Comparison of ENCODE assay signal across 8 cellular contexts in the genomic region with DNA sequence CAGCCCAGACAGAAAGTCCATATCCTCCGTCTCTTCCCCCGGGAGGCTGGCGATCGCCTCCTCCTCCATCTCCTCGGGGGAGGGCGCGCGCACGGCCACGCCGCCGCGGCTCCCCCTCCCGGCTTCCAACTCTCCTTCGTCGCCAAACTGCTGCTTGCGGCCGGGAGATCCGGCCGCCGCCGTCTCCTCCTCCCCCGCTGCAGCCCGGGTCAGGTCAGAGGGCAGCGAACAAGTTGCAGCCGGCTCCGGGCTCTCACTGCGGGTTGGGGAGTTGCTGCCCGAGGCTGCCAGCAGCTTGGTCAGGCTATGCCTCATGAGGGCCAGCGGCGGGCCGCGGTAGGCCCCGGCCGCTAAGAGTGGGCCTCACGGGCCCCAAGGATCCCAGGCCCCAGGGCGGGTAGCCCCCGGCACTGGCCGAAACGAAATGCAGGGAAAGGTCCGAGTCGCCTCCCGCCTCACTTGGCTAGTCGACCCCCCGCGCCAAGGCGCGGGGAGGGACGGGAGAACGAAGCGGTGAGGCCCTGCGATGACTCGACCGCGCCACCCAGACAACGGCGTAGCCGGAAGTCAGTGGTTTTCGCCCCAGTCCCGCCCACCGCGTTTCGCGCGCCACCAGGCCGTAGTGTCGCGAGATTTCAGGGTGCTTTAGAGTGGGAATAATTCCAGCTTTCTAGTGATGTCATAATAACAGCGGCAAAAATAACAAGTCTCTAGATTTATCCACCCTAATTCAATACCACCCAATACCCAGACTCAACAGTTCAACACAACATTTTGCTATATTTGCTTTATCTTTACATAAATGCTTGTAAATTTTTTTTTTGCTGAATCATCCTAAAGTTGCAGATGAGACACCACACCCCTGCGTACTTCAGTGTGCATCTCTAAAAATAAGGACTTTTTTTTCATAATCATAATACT. TPM values are rescaled to one million over a fixed set of nuclear protein-coding genes. Genes with fewer than 3 reads are reported as not detected.
DNase-seq lines count a peak whose midpoint lies in the region; ATAC-seq, FAIRE-seq and TF ChIP-seq lines count a peak whose summit lies in the region.

A gene with protein sequence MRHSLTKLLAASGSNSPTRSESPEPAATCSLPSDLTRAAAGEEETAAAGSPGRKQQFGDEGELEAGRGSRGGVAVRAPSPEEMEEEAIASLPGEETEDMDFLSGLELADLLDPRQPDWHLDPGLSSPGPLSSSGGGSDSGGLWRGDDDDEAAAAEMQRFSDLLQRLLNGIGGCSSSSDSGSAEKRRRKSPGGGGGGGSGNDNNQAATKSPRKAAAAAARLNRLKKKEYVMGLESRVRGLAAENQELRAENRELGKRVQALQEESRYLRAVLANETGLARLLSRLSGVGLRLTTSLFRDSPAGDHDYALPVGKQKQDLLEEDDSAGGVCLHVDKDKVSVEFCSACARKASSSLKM (minus strand): TSS at position 569 of the 921 bp plus-strand sequence. CDS start 254 bp downstream, at position 315.

- H3K9me3 ChIP-seq in WERI-Rb-1 (ENCODE audit: severe bottlenecking) = no peaks in the 10 kb centered on the region
- H3K9me3 ChIP-seq in mammary epithelial cell (replicated peaks; ENCODE audit: insufficient read depth, low read length) = no peaks in the 10 kb centered on the region
- no peaks in the 10 kb centered on the region for H3K9me3 ChIP-seq in small intestine (ENCODE audit: control insufficient read depth, low read depth)

- BruUV-seq in mammary epithelial cell (replicated peaks; lab: Mats Ljungman, UMichigan) = TSS peak; percentile 42

- ATAC-seq in GM18873 (IDR thresholded peaks at IDR 0.05; ENCODE audit: low FRiP score, unreplicated experiment) (peak; percentile 86), HG03139 (IDR thresholded peaks at IDR 0.05; ENCODE audit: unreplicated experiment) (peak; percentile 90)

- H2AFZ ChIP-seq in mammary epithelial cell (ENCODE audit: low read depth, low read length) = peak within 1 kb of the TSS; percentile 79

- in situ Hi-C loops in ACHN (cut with HindIII; ENCODE audit: low pct_ligation_motif_present, low pct_unique_long_range_greater_than_20kb, low sequenced_read_pairs) (no loop called here), mammary epithelial cell (cut with MboI; ENCODE audit: low sequenced_read_pairs in 2 of 2) (loop anchor here in 1 of 2 donors (10.0 kb wide), 1 partner anchor 160 kb away; no protein-coding TSS in a partner anchor)

- TF ChIP-seq CTCF in WERI-Rb-1 (IDR thresholded peaks at IDR 0.05; ENCODE audit: low read depth, low read length) (no peak), mammary epithelial cell (conservative IDR thresholded peaks at IDR 0.05 in 1 of 2, IDR thresholded peaks at IDR 0.05 in 1 of 2; ENCODE audit: extremely low read depth in 1 of 2, insufficient read depth in 1 of 2, low read depth in 1 of 2, low read length in 2 of 2) (no peak)

- no peak for FAIRE-seq in small intestine (lab: Jason Lieb, UNC)

- H3K9ac ChIP-seq in mammary epithelial cell (ENCODE audit: insufficient read depth, low read length) = peak within 1 kb of the TSS; percentile 86

- peaks cover 2% of the 10 kb centered on the region for H3K4me1 ChIP-seq in mammary epithelial cell (ENCODE audit: insufficient read depth, low read length)
- H3K4me1 ChIP-seq in small intestine (ENCODE audit: control insufficient read depth in 2 of 2, insufficient read depth in 1 of 2, low read depth in 1 of 2, low read length in 1 of 2) = peaks cover 0 to 2% of the 10 kb centered on the region in 2 donors

- dilution Hi-C loops in mammary epithelial cell (cut with HindIII; ENCODE audit: low sequenced_read_pairs) = no loop called here

- DNase-seq in ACHN (peak; percentile 93), NCI-H2227 (lab: John Stamatoyannopoulos, UW; ENCODE audit: unreplicated experiment) (peak; percentile 96), WERI-Rb-1 (peak; percentile 97), mammary epithelial cell (peak; percentile 93), iPS-NIHi11 (ENCODE audit: low spot score) (peak; percentile 97), small intestine (peak; percentile 94)

- CTCF ChIA-PET in mammary epithelial cell (lab: Charles Lee; ENCODE audit: low non-redundant PET) = interaction anchor here (0.6 kb wide), 1 partner anchor 16 kb away, joined by 3 read pairs; no protein-coding TSS in a partner anchor

- no peaks in the 10 kb centered on the region for H3K27me3 ChIP-seq in WERI-Rb-1 (ENCODE audit: insufficient read depth, low read depth, severe bottlenecking)
- H3K27me3 ChIP-seq in mammary epithelial cell (ENCODE audit: insufficient read depth, low read length) = no peaks in the 10 kb centered on the region
- no peaks in the 10 kb centered on the region for H3K27me3 ChIP-seq in small intestine (ENCODE audit: control insufficient read depth in 2 of 2, insufficient read depth in 2 of 2, low read length in 2 of 2)

- 0% methylated on average over 7 of the region's 70 CpGs for WGBS in mammary epithelial cell (ENCODE audit: low coverage, missing lambda C conversion rate)
- 0 to 1% (median 1%) methylated on average over 37 to 70 of the region's 70 CpGs for WGBS in small intestine, 3 donors

- H4K20me1 ChIP-seq in mammary epithelial cell (ENCODE audit: insufficient read depth, low read length) = peaks cover 8% of the 10 kb centered on the region

- peak within 1 kb of the TSS; percentile 90 for H3K4me2 ChIP-seq in mammary epithelial cell (ENCODE audit: insufficient read depth, low read depth, low read length)

- peak within 1 kb of the TSS; percentile 97 for H3K27ac ChIP-seq in WERI-Rb-1
- H3K27ac ChIP-seq in mammary epithelial cell (ENCODE audit: insufficient read depth, low read depth, low read length) = peak within 1 kb of the TSS; percentile 93
- H3K27ac ChIP-seq in small intestine (ENCODE audit: low read depth in 1 of 2, low read length in 1 of 2) = peak within 1 kb of the TSS; percentile 96 to 99

- H3K79me2 ChIP-seq in mammary epithelial cell (ENCODE audit: insufficient read depth, low read length) = peaks cover 50% of the 10 kb centered on the region

- H3K4me3 ChIP-seq in WERI-Rb-1 (ENCODE audit: low read depth, low read length) (peak within 1 kb of the TSS; percentile 99), mammary epithelial cell (replicated peaks in 1 of 3; ENCODE audit: insufficient read depth in 1 of 3, low read depth in 2 of 3, low read length in 3 of 3) (peak within 1 kb of the TSS; percentile 69 to 89 (median 88)), small intestine (ENCODE audit: low read depth in 1 of 2, low read length in 2 of 2) (peak within 1 kb of the TSS; percentile 80 to 81)

- peaks cover 47% of the 10 kb centered on the region for H3K36me3 ChIP-seq in WERI-Rb-1
- peaks cover 7% of the 10 kb centered on the region for H3K36me3 ChIP-seq in mammary epithelial cell (ENCODE audit: insufficient read depth, low read length)
- no peaks in the 10 kb centered on the region for H3K36me3 ChIP-seq in small intestine (ENCODE audit: control insufficient read depth in 2 of 2, insufficient read depth in 2 of 2, low read length in 2 of 2)

- intact Hi-C loops in mammary epithelial cell (cut with micrococcal nuclease) = loop anchor here (2.0 kb wide), 2 partner anchors 36 to 70 kb away; a partner anchor contains a TSS

RNA-seq across cellular contexts. Expression of the gene that starts here (rescaled TPM):
- total RNA-seq in mammary epithelial cell = 10 to 100 TPM; 26.1 to 30.2 TPM
- polyA plus RNA-seq in mammary epithelial cell (8.7 TPM), small intestine (10 to 100 TPM; 13.0 to 18.6 (median 16.8) TPM)
- polyA minus RNA-seq in mammary epithelial cell = 12.3 TPM

Comparison
In these comparisons a context has a peak if more than half of its experiments do, and no peak if none do; other contexts are left out.
1. Peak in every context shown above with its lines: DNase-seq, ATAC-seq, H3K4me3 ChIP-seq and H3K27ac ChIP-seq.